ENCODE assay signal across 10 cellular contexts in genomic region chr10:5448333-5449048, GRCh38. TPM values are rescaled to one million over a fixed set of nuclear protein-coding genes. Genes with fewer than 3 reads are reported as not detected.
DNase-seq lines count a peak whose midpoint lies in the region; ATAC-seq and TF ChIP-seq lines count a peak whose summit lies in the region.
"Had no signal": no experiment of that assay in that cellular context is flagged by ENCODE, and none has a peak within 500 bp of the region (broad histone marks: within the 10 kb centered on the region; RNA-seq: fewer than 3 reads in every experiment).

No MANE protein-coding gene starts in this region.

- CTCF ChIA-PET in CD8-positive, alpha-beta memory T cell (lab: Charles Lee) = interaction anchor here (1.7 kb wide), 1 partner anchor 174 kb away, joined by 12 read pairs; no protein-coding TSS in a partner anchor
- CTCF ChIA-PET in PC-9 (lab: Charles Lee) = interaction anchor here (0.6 to 1.0 kb wide), 4 partner anchors 30 to 181 kb away, joined by 3 to 4 read pairs (median 4); no protein-coding TSS in a partner anchor

- TF ChIP-seq CTCF in PC-9 (conservative IDR thresholded peaks at IDR 0.05) = no peak
- TF ChIP-seq CTCF in fibroblast of lung (conservative IDR thresholded peaks at IDR 0.05 in 1 of 2, IDR thresholded peaks at IDR 0.05 in 1 of 2; ENCODE audit: low read depth in 1 of 2, low read length in 2 of 2) = no peak
- TF ChIP-seq CTCF in ovary (IDR thresholded peaks at IDR 0.05) = no peak

- DNase-seq in CD8-positive, alpha-beta memory T cell = no peak
- DNase-seq in PC-9 = no peak
- DNase-seq in fibroblast of lung (ENCODE audit: low read depth in 2 of 2) = no peak
- no peak for DNase-seq in ovary
- DNase-seq in NCI-H128 (lab: John Stamatoyannopoulos, UW; ENCODE audit: unreplicated experiment) = no peak
- DNase-seq in NCI-H774 (lab: John Stamatoyannopoulos, UW) = no peak
- DNase-seq: activated B cell treated with CpG ODN at 0.5 μM for 24 hours, NCI-H1694 treated with DMSO at 0.1 percent for 48 hours had no signal

- H3K79me2 ChIP-seq in PC-9 (ENCODE audit: low read depth) = peaks cover 97% of the 10 kb centered on the region
- peaks cover 19% of the 10 kb centered on the region for H3K79me2 ChIP-seq in fibroblast of lung (ENCODE audit: control insufficient read depth, insufficient read depth, low read length)

- no peaks in the 10 kb centered on the region for H3K9me3 ChIP-seq in CD8-positive, alpha-beta memory T cell (ENCODE audit: low read length)
- H3K9me3 ChIP-seq in PC-9 (ENCODE audit: insufficient read depth, low read depth) = no peaks in the 10 kb centered on the region
- no peaks in the 10 kb centered on the region for H3K9me3 ChIP-seq in fibroblast of lung (ENCODE audit: control insufficient read depth, insufficient read depth, low read depth, low read length)
- H3K9me3 ChIP-seq in ovary = no peaks in the 10 kb centered on the region

- peaks cover 51% of the 10 kb centered on the region for H3F3A ChIP-seq in PC-9 (ENCODE audit: insufficient read depth, low read depth)

- peaks cover 12% of the 10 kb centered on the region for H3K36me3 ChIP-seq in CD8-positive, alpha-beta memory T cell (ENCODE audit: insufficient read depth, low read length)
- H3K36me3 ChIP-seq in PC-9 (ENCODE audit: low read depth) (peaks cover 28% of the 10 kb centered on the region), fibroblast of lung (ENCODE audit: control insufficient read depth, insufficient read depth, low read length) (peaks cover 2% of the 10 kb centered on the region), ovary (no peaks in the 10 kb centered on the region)

- no peaks in the 10 kb centered on the region for H3K9me2 ChIP-seq in PC-9 (ENCODE audit: insufficient read depth)

- WGBS in ovary, 3 donors = 44 to 55% (median 49%) methylated on average over 7 of the region's 7 CpGs

- TF ChIP-seq POLR2A in ovary (IDR thresholded peaks at IDR 0.05) = no peak

- H3K4me3 ChIP-seq in CD8-positive, alpha-beta memory T cell (ENCODE audit: low read length) = no peak overlapping the region
- H3K4me3 ChIP-seq in PC-9 (peak overlapping the region; percentile 91), fibroblast of lung (replicated peaks in 1 of 4; ENCODE audit: control extremely low read depth in 1 of 4, insufficient read depth in 1 of 4, low read depth in 3 of 4, low read length in 4 of 4) (peak overlapping the region; percentile 15 to 95 (median 44)), ovary (peak overlapping the region; percentile 49)

- peak overlapping the region; percentile 56 for H3K27ac ChIP-seq in CD8-positive, alpha-beta memory T cell (ENCODE audit: low read depth, low read length)
- H3K27ac ChIP-seq in PC-9 = peak overlapping the region; percentile 95
- H3K27ac ChIP-seq in fibroblast of lung (ENCODE audit: insufficient read depth, low read length) = peak overlapping the region; percentile 43
- H3K27ac ChIP-seq in ovary = peak overlapping the region in 1 of 2 donors; percentile 51

- BruUV-seq in PC-9 (replicated peaks; lab: Mats Ljungman, UMichigan) = no TSS peak

- no peaks in the 10 kb centered on the region for H3K9me3 Mint-ChIP-seq in CD8-positive, alpha-beta memory T cell
- H3K9me3 Mint-ChIP-seq: activated B cell treated with CpG ODN at 0.5 μM for 24 hours had no signal

- no peaks in the 10 kb centered on the region for H3K27me3 Mint-ChIP-seq in CD8-positive, alpha-beta memory T cell
- H3K27me3 Mint-ChIP-seq: activated B cell treated with CpG ODN at 0.5 μM for 24 hours had no signal

- peaks cover 19% of the 10 kb centered on the region for H3K4me1 ChIP-seq in CD8-positive, alpha-beta memory T cell (ENCODE audit: insufficient read depth, low read length)
- peaks cover 39% of the 10 kb centered on the region for H3K4me1 ChIP-seq in PC-9 (replicated peaks; ENCODE audit: insufficient read depth)
- no peaks in the 10 kb centered on the region for H3K4me1 ChIP-seq in fibroblast of lung (ENCODE audit: control insufficient read depth, extremely low read depth, insufficient read depth, low read length)
- H3K4me1 ChIP-seq in ovary (ENCODE audit: insufficient read depth) = no peaks in the 10 kb centered on the region

- H4K20me1 ChIP-seq in PC-9 (ENCODE audit: insufficient read depth) (peaks cover 32% of the 10 kb centered on the region), fibroblast of lung (ENCODE audit: control insufficient read depth, extremely low read depth, insufficient read depth, low read length) (no peaks in the 10 kb centered on the region)

- intact Hi-C loops in PC-9 (cut with micrococcal nuclease; ENCODE audit: unreplicated experiment) = loop anchor here (2.0 to 5.0 kb wide), 3 partner anchors 236 to 601 kb away; partner anchors contain the start of gene TASOR2
- intact Hi-C loops in ovary (cut with DNase I) = loop anchor here in 3 of 4 donors (5.0 to 10.0 kb wide), 2 partner anchors 174 to 426 kb away; no protein-coding TSS in a partner anchor

- H3K4me2 ChIP-seq in PC-9 = peak overlapping the region; percentile 93
- H3K4me2 ChIP-seq in fibroblast of lung (ENCODE audit: extremely low read depth, insufficient read depth, low read length) = peak overlapping the region; percentile 68

- ATAC-seq in GM21723 (IDR thresholded peaks at IDR 0.05; ENCODE audit: unreplicated experiment) (no peak), HG03571 (IDR thresholded peaks at IDR 0.05; ENCODE audit: unreplicated experiment) (no peak)

- TF ChIP-seq EP300 in ovary (IDR thresholded peaks at IDR 0.05) = no peak

- H3K4me3 Mint-ChIP-seq in CD8-positive, alpha-beta memory T cell = no peak overlapping the region

- H3K27ac Mint-ChIP-seq in CD8-positive, alpha-beta memory T cell = peak overlapping the region in 1 of 8 donors; percentile 43

- H3K27me3 ChIP-seq in CD8-positive, alpha-beta memory T cell (ENCODE audit: insufficient read depth, low read length, poor library complexity, severe bottlenecking) = no peaks in the 10 kb centered on the region
- H3K27me3 ChIP-seq in PC-9 (ENCODE audit: insufficient read depth, low read depth) (no peaks in the 10 kb centered on the region), fibroblast of lung (ENCODE audit: control insufficient read depth, insufficient read depth, low read length) (no peaks in the 10 kb centered on the region), ovary (no peaks in the 10 kb centered on the region)

- peaks cover 21 to 26% (median 25%) of the 10 kb centered on the region in 3 donors for H3K4me1 Mint-ChIP-seq in CD8-positive, alpha-beta memory T cell

- H2AFZ ChIP-seq in PC-9 (no peak overlapping the region), fibroblast of lung (ENCODE audit: low read length) (no peak overlapping the region)

- no peak overlapping the region for H3K9ac ChIP-seq in fibroblast of lung (ENCODE audit: insufficient read depth, low read length)

- POLR2A ChIA-PET in CD8-positive, alpha-beta memory T cell (lab: Charles Lee) = no interaction called here
- POLR2A ChIA-PET in PC-9 (lab: Charles Lee; ENCODE audit: unreplicated experiment) = interaction anchor here (0.6 to 0.7 kb wide), 2 partner anchors 297 to 486 kb away, joined by 3 to 9 read pairs; partner anchors contain the start of gene AKR1C1

- H3K36me3 Mint-ChIP-seq in CD8-positive, alpha-beta memory T cell = no peaks in the 10 kb centered on the region

RNA-seq across cellular contexts. Expression of gene NET1, which starts 36.1 kb away (rescaled TPM):
- 10 to 100 TPM; 20.4 to 21.5 TPM for total RNA-seq in CD8-positive, alpha-beta memory T cell
- 1.8 TPM for polyA plus RNA-seq in CD8-positive, alpha-beta memory T cell
- 150 and 161 TPM in 2 replicates for total RNA-seq in PC-9 (2021)
- total RNA-seq in fibroblast of lung = 32.1 and 45.4 TPM in 2 replicates
- 7.2 and 24.8 TPM in 2 replicates for polyA plus RNA-seq in fibroblast of lung
- 4.6 and 13.6 TPM in 2 replicates for polyA plus RNA-seq in fibroblast of lung (2012)
- polyA minus RNA-seq in fibroblast of lung (ENCODE audit: low replicate concordance) = 18.8 and 25.8 TPM in 2 replicates
- 10 to 100 TPM; 31.0 to 79.2 (median 60.4) TPM for total RNA-seq in ovary
- polyA plus RNA-seq in ovary = 10 to 100 TPM; 40.1 to 51.0 TPM

RNA-seq across cellular contexts. Expression of gene TUBAL3, which starts 43.9 kb away (rescaled TPM):
- not detected for total RNA-seq in CD8-positive, alpha-beta memory T cell
- not detected for polyA plus RNA-seq in CD8-positive, alpha-beta memory T cell
- total RNA-seq in PC-9 (2021) (0.35 and 0.52 TPM in 2 replicates), fibroblast of lung (not detected in 2 replicates), ovary (under 1 TPM in 3 of 7 donors, not detected in 4; 0.15 to 0.34 (median 0.15) TPM)
- polyA plus RNA-seq in fibroblast of lung (not detected in 2 replicates), ovary (not detected)
- polyA plus RNA-seq in fibroblast of lung (2012) = not detected in 2 replicates
- not detected in 2 replicates for polyA minus RNA-seq in fibroblast of lung (ENCODE audit: low replicate concordance)
- total RNA-seq: activated B cell treated with CpG ODN at 0.5 μM for 24 hours had no signal

RNA-seq across cellular contexts. Expression of gene CALML5, which starts 50.9 kb away (rescaled TPM):
- not detected for total RNA-seq in CD8-positive, alpha-beta memory T cell
- not detected for polyA plus RNA-seq in CD8-positive, alpha-beta memory T cell
- 3.0 and 6.3 TPM in 2 replicates for total RNA-seq in PC-9 (2021)
- not detected in 2 replicates for total RNA-seq in fibroblast of lung
- polyA plus RNA-seq in fibroblast of lung = not detected in 2 replicates
- polyA plus RNA-seq in fibroblast of lung (2012) = not detected in 2 replicates
- polyA minus RNA-seq in fibroblast of lung (ENCODE audit: low replicate concordance) = not detected in 2 replicates
- total RNA-seq in ovary = 1 to 10 TPM in 1 of 7 donors, not detected in 6; 1.7 TPM
- polyA plus RNA-seq in ovary = not detected
- total RNA-seq: activated B cell treated with CpG ODN at 0.5 μM for 24 hours had no signal
